Comparison of ENCODE assay signal across 9 cellular contexts in genomic region chr1:85328713-85329376, GRCh38. TPM values are rescaled to one million over a fixed set of nuclear protein-coding genes. Genes with fewer than 3 reads are reported as not detected.
DNase-seq lines count a peak whose midpoint lies in the region; ATAC-seq and TF ChIP-seq lines count a peak whose summit lies in the region.
"Had no signal": no experiment of that assay in that cellular context is flagged by ENCODE, and none has a peak within 500 bp of the region (broad histone marks: within the 10 kb centered on the region; RNA-seq: fewer than 3 reads in every experiment).

No MANE protein-coding gene starts in this region.

- no peaks in the 10 kb centered on the region for H3K9me3 Mint-ChIP-seq in GM23338

- H3K4me1 ChIP-seq in GM23338 (ENCODE audit: insufficient read depth) (peaks cover 41% of the 10 kb centered on the region), left ventricle myocardium inferior (peaks cover 38% of the 10 kb centered on the region), gastrocnemius medialis (peaks cover 25 to 31% of the 10 kb centered on the region in 2 donors)

- peaks cover 58% of the 10 kb centered on the region for H3K4me1 Mint-ChIP-seq in GM23338

- no peaks in the 10 kb centered on the region for H3K9me2 ChIP-seq in GM23338 (ENCODE audit: insufficient read depth)

- intact Hi-C loops in left ventricle myocardium inferior (cut with micrococcal nuclease): no loop called here
- intact Hi-C loops in gastrocnemius medialis (cut with DNase I; ENCODE audit: low total_unique reads): no loop called here

- no peaks in the 10 kb centered on the region for H3K27me3 Mint-ChIP-seq in GM23338 (ENCODE audit: insufficient read depth, low read depth, poor library complexity)

- no peak overlapping the region for H3K4me2 ChIP-seq in GM23338

- no peak overlapping the region for H3K4me3 Mint-ChIP-seq in GM23338

- TF ChIP-seq CTCF in GM23338 (conservative IDR thresholded peaks at IDR 0.05; ENCODE audit: low read depth in 2 of 2): no peak
- TF ChIP-seq CTCF in left ventricle myocardium inferior (IDR thresholded peaks at IDR 0.05; ENCODE audit: borderline replicate concordance): no peak
- no peak for TF ChIP-seq CTCF in gastrocnemius medialis (IDR thresholded peaks at IDR 0.05 in 4 of 5, conservative IDR thresholded peaks at IDR 0.05 in 1 of 5)

- H3F3A ChIP-seq in GM23338 (replicated peaks; ENCODE audit: low read depth): no peaks in the 10 kb centered on the region

- ATAC-seq in GM23338 (peak; percentile 73), gastrocnemius medialis (peak; percentile 40)
- no peak for ATAC-seq in activated CD4-positive, CD25-positive, alpha-beta regulatory T cell treated with anti-CD3 and anti-CD28 coated beads, Interleukin-2, amount 50 U/mL, for 24 hours

- peak overlapping the region; percentile 26 for H3K27ac Mint-ChIP-seq in GM23338

- in situ Hi-C loops in gastrocnemius medialis (cut with MboI; ENCODE audit: low sequenced_read_pairs in 4 of 4): loop anchor here in 1 of 4 donors (10.0 kb wide), 1 partner anchor 246 kb away; no protein-coding TSS in a partner anchor

- no peaks in the 10 kb centered on the region for H3K79me2 ChIP-seq in GM23338 (replicated peaks; ENCODE audit: insufficient read depth)

- H3K9me3 ChIP-seq in left ventricle myocardium inferior (replicated peaks) (peaks cover 16% of the 10 kb centered on the region), gastrocnemius medialis (no peaks in the 10 kb centered on the region)

- H3K4me3 ChIP-seq in GM23338 (no peak overlapping the region), left ventricle myocardium inferior (no peak overlapping the region), gastrocnemius medialis (no peak overlapping the region)

- H4K20me1 ChIP-seq in GM23338 (replicated peaks; ENCODE audit: insufficient read depth): no peaks in the 10 kb centered on the region

- 0 out of 2 replicates have a peak overlapping the region, but pooled peaks have one; percentile 13 for H3K27ac ChIP-seq in GM23338 (ENCODE audit: low read depth)
- peak overlapping the region; percentile 81 for H3K27ac ChIP-seq in left ventricle myocardium inferior (replicated peaks)
- peak overlapping the region; percentile 15 to 77 (median 62) for H3K27ac ChIP-seq in gastrocnemius medialis

- no peak for TF ChIP-seq POLR2A in gastrocnemius medialis (IDR thresholded peaks at IDR 0.05)

- H3K36me3 ChIP-seq in GM23338 (ENCODE audit: insufficient read depth): no peaks in the 10 kb centered on the region
- no peaks in the 10 kb centered on the region for H3K36me3 ChIP-seq in left ventricle myocardium inferior
- H3K36me3 ChIP-seq in gastrocnemius medialis: no peaks in the 10 kb centered on the region

- H3K27me3 ChIP-seq in GM23338 (ENCODE audit: insufficient read depth): no peaks in the 10 kb centered on the region
- no peaks in the 10 kb centered on the region for H3K27me3 ChIP-seq in left ventricle myocardium inferior (ENCODE audit: low read depth)
- no peaks in the 10 kb centered on the region for H3K27me3 ChIP-seq in gastrocnemius medialis

- DNase-seq in GM23338 (ENCODE audit: low spot score) (peak; percentile 71), T1000 (lab: John Stamatoyannopoulos, UW) (peak; percentile 75), left ventricle myocardium inferior (no peak), gastrocnemius medialis (no peak), NCI-H2107 treated with DMSO at 0.1 percent for 48 hours (lab: John Stamatoyannopoulos, UW; ENCODE audit: unreplicated experiment) (no peak)
- no peak for DNase-seq in stimulated activated CD4-positive, alpha-beta T cell treated with anti-CD3 and anti-CD28 coated beads, Interleukin-2, amount 100 ng/mL, for 48 hours
- DNase-seq in stimulated activated CD4-positive, alpha-beta T cell treated with anti-CD3 and anti-CD28 coated beads, Interleukin-15, amount 100 ng/mL, for 24 hours: no peak
- DNase-seq: activated gamma-delta T cell had no signal

- H2AFZ ChIP-seq in GM23338: no peak overlapping the region

- H3K36me3 Mint-ChIP-seq in GM23338 (ENCODE audit: low read depth): peaks cover under 1% of the 10 kb centered on the region; the same call in 2 of the 3 replicates

TF ChIP-seq in GM23338, 12 proteins besides CTCF, POLR2A, EP300 and RAD21:
- TF ChIP-seq EZH2 (IDR thresholded peaks at IDR 0.05; ENCODE audit: low read depth, unreplicated experiment): no peak
- no peak for TF ChIP-seq ZNF331 (CRISPR knock-in tag; IDR thresholded peaks at IDR 0.05; ENCODE audit: low read depth)
- no peak for TF ChIP-seq ZNF114 (CRISPR knock-in tag; IDR thresholded peaks at IDR 0.05)
- TF ChIP-seq, protein P1, sequence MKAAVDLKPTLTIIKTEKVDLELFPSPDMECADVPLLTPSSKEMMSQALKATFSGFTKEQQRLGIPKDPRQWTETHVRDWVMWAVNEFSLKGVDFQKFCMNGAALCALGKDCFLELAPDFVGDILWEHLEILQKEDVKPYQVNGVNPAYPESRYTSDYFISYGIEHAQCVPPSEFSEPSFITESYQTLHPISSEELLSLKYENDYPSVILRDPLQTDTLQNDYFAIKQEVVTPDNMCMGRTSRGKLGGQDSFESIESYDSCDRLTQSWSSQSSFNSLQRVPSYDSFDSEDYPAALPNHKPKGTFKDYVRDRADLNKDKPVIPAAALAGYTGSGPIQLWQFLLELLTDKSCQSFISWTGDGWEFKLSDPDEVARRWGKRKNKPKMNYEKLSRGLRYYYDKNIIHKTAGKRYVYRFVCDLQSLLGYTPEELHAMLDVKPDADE (IDR thresholded peaks at IDR 0.05): no peak
- TF ChIP-seq STAT1 (IDR thresholded peaks at IDR 0.05; ENCODE audit: unreplicated experiment): no peak
- no peak for TF ChIP-seq EZH2phosphoT487 (IDR thresholded peaks at IDR 0.05; ENCODE audit: unreplicated experiment)
- TF ChIP-seq, protein P2, sequence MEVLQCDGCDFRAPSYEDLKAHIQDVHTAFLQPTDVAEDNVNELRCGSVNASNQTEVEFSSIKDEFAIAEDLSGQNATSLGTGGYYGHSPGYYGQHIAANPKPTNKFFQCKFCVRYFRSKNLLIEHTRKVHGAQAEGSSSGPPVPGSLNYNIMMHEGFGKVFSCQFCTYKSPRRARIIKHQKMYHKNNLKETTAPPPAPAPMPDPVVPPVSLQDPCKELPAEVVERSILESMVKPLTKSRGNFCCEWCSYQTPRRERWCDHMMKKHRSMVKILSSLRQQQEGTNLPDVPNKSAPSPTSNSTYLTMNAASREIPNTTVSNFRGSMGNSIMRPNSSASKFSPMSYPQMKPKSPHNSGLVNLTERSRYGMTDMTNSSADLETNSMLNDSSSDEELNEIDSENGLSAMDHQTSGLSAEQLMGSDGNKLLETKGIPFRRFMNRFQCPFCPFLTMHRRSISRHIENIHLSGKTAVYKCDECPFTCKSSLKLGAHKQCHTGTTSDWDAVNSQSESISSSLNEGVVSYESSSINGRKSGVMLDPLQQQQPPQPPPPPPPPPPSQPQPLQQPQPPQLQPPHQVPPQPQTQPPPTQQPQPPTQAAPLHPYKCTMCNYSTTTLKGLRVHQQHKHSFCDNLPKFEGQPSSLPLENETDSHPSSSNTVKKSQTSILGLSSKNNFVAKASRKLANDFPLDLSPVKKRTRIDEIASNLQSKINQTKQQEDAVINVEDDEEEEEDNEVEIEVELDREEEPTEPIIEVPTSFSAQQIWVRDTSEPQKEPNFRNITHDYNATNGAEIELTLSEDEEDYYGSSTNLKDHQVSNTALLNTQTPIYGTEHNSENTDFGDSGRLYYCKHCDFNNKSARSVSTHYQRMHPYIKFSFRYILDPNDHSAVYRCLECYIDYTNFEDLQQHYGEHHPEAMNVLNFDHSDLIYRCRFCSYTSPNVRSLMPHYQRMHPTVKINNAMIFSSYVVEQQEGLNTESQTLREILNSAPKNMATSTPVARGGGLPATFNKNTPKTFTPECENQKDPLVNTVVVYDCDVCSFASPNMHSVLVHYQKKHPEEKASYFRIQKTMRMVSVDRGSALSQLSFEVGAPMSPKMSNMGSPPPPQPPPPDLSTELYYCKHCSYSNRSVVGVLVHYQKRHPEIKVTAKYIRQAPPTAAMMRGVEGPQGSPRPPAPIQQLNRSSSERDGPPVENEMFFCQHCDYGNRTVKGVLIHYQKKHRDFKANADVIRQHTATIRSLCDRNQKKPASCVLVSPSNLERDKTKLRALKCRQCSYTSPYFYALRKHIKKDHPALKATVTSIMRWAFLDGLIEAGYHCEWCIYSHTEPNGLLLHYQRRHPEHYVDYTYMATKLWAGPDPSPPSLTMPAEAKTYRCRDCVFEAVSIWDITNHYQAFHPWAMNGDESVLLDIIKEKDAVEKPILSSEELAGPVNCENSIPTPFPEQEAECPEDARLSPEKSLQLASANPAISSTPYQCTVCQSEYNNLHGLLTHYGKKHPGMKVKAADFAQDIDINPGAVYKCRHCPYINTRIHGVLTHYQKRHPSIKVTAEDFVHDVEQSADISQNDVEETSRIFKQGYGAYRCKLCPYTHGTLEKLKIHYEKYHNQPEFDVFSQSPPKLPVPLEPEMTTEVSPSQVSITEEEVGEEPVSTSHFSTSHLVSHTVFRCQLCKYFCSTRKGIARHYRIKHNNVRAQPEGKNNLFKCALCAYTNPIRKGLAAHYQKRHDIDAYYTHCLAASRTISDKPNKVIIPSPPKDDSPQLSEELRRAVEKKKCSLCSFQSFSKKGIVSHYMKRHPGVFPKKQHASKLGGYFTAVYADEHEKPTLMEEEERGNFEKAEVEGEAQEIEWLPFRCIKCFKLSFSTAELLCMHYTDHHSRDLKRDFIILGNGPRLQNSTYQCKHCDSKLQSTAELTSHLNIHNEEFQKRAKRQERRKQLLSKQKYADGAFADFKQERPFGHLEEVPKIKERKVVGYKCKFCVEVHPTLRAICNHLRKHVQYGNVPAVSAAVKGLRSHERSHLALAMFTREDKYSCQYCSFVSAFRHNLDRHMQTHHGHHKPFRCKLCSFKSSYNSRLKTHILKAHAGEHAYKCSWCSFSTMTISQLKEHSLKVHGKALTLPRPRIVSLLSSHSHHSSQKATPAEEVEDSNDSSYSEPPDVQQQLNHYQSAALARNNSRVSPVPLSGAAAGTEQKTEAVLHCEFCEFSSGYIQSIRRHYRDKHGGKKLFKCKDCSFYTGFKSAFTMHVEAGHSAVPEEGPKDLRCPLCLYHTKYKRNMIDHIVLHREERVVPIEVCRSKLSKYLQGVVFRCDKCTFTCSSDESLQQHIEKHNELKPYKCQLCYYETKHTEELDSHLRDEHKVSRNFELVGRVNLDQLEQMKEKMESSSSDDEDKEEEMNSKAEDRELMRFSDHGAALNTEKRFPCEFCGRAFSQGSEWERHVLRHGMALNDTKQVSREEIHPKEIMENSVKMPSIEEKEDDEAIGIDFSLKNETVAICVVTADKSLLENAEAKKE (CRISPR knock-in tag; IDR thresholded peaks at IDR 0.05): no peak
- no peak for TF ChIP-seq CREB1 (CRISPR knock-in tag; IDR thresholded peaks at IDR 0.05; ENCODE audit: low read depth)
- TF ChIP-seq NANOG (IDR thresholded peaks at IDR 0.05; ENCODE audit: borderline replicate concordance): no peak
- TF ChIP-seq JUNB (IDR thresholded peaks at IDR 0.05; ENCODE audit: unreplicated experiment): no peak

RNA-seq across cellular contexts. Expression of gene BCL10, which starts 52.4 kb away (rescaled TPM):
- total RNA-seq in GM23338 (2014; rRNA removed; shearing (Covaris generic)): 23.1 and 27.8 TPM in 2 replicates
- 28.8 and 33.7 TPM in 2 replicates for polyA plus RNA-seq in GM23338 (2016; fragmentation: Nextera tagmentation; extraction: Ambion mirVana)
- 7.8 TPM for total RNA-seq in left ventricle myocardium inferior
- total RNA-seq in gastrocnemius medialis: 1 to 10 TPM; 4.3 to 6.4 (median 5.4) TPM

Comparison
In these comparisons a context has a peak if more than half of its experiments do, and no peak if none do; other contexts are left out.
1. ATAC-seq: peak in GM23338 (single experiment) and gastrocnemius medialis (2 of 2); none in activated CD4-positive, CD25-positive, alpha-beta regulatory T cell treated with anti-CD3 and anti-CD28 coated beads, Interleukin-2, amount 50 U/mL, for 24 hours (0 of 2).
2. DNase-seq: peak in GM23338 (single experiment) and T1000 (single experiment); none in left ventricle myocardium inferior (single experiment), gastrocnemius medialis (0 of 2), NCI-H2107 treated with DMSO at 0.1 percent for 48 hours (single experiment), stimulated activated CD4-positive, alpha-beta T cell treated with anti-CD3 and anti-CD28 coated beads, Interleukin-2, amount 100 ng/mL, for 48 hours (0 of 2) and stimulated activated CD4-positive, alpha-beta T cell treated with anti-CD3 and anti-CD28 coated beads, Interleukin-15, amount 100 ng/mL, for 24 hours (single experiment).
3. H3K27ac ChIP-seq: peak in every context shown above with its lines; median percentile 81 in left ventricle myocardium inferior; 62 in gastrocnemius medialis; 13 in GM23338.